8 cellular contexts compared by ENCODE assay signal in the genomic region with DNA sequence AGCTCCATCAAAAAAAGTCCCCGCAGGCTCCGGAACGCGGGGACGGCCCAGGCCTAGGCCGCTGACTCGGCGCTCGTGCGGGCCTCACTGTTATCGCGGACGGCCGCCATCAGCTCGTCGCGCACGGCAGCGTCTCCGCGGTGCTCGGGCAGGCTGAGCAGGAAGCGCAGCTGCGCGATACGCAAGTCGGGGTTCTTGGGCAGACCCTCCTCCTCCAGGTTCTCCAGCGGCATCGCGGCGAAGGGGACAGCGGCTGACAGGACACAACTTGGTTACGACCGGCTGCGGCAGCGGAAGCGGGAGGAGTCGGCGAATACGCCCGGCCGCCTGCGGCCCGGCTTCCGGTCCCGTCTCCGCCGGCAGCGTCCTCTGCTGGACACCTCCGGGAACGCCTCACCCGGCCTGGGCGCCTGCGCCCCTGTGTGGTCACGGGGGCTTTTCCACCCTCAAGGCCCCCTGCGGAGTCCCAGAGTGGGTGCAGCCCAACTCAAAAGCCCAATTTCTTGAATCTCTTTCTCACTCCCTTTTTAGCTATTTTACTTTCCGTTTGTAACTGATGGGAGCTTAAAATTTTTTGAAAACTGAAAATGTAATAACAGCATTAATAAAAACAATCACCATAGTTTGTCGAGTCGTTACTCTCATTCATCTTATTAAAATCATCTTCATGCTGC. TPM values are rescaled to one million over a fixed set of nuclear protein-coding genes. Genes with fewer than 3 reads are reported as not detected.
DNase-seq lines count a peak whose midpoint lies in the region; TF ChIP-seq lines count a peak whose summit lies in the region.

A gene (minus strand): TSS at position 308 of the 674 bp plus-strand sequence. CDS start 75 bp downstream, at position 233.

- peaks cover 4% of the 10 kb centered on the region; the same call in 1 of the 2 replicates for H4K20me1 ChIP-seq in OCI-LY3 (ENCODE audit: insufficient read depth, low read length)

- peaks cover 21% of the 10 kb centered on the region for H3K27me3 ChIP-seq in OCI-LY3 (ENCODE audit: low read depth, low read length)
- peaks cover 12% of the 10 kb centered on the region for H3K27me3 ChIP-seq in mononuclear cell (ENCODE audit: insufficient read depth, low read length)

- DNase-seq in Caki2 (ENCODE audit: low read depth) (peak; percentile 69), GM20000 (ENCODE audit: low spot score) (peak; percentile 87), HT-29 (ENCODE audit: low spot score) (peak; percentile 70), activated T-cell treated with anti-CD3 and anti-CD28 coated beads for 1 hour (ENCODE audit: low read depth) (peak; percentile 91), epithelial cell of esophagus (ENCODE audit: low read depth) (peak; percentile 87)
- peak; percentile 89 for DNase-seq in stimulated activated CD8-positive, alpha-beta memory T cell treated with anti-CD3 and anti-CD28 coated beads, Interleukin-4, amount 100 ng/mL, for 24 hours (ENCODE audit: low read depth)

- TF ChIP-seq CTCF in GM20000 (IDR thresholded peaks at IDR 0.05; ENCODE audit: extremely low read depth, missing control alignments) (peak; percentile 98), OCI-LY3 (IDR thresholded peaks at IDR 0.05; ENCODE audit: low read depth, low read length) (peak; percentile 99), epithelial cell of esophagus (IDR thresholded peaks at IDR 0.05; ENCODE audit: insufficient read depth, low read depth, low read length, missing control alignments) (peak; percentile 94)

- H3K4me1 ChIP-seq in OCI-LY3 (ENCODE audit: low read length) = peaks cover 16% of the 10 kb centered on the region
- peaks cover 31% of the 10 kb centered on the region for H3K4me1 ChIP-seq in mononuclear cell (ENCODE audit: insufficient read depth, low read length)

- H3K36me3 ChIP-seq in OCI-LY3 (replicated peaks; ENCODE audit: low read depth, low read length) = peaks cover 27% of the 10 kb centered on the region

- H3K4me3 ChIP-seq in OCI-LY3 (ENCODE audit: low read length) = peak within 1 kb of the TSS; percentile 93
- H3K4me3 ChIP-seq in epithelial cell of esophagus (ENCODE audit: low read length) = peak within 1 kb of the TSS; percentile 95
- H3K4me3 ChIP-seq in mononuclear cell (ENCODE audit: low read length) = peak within 1 kb of the TSS; percentile 93

- H3K79me2 ChIP-seq in OCI-LY3 (ENCODE audit: low read length) = peaks cover 32% of the 10 kb centered on the region

- H3K9me3 ChIP-seq in OCI-LY3 (ENCODE audit: insufficient read depth, low read length) (no peaks in the 10 kb centered on the region), mononuclear cell (ENCODE audit: low read depth, low read length) (no peaks in the 10 kb centered on the region)

- H3K9ac ChIP-seq in OCI-LY3 (ENCODE audit: low read length) = peak within 1 kb of the TSS; percentile 85

- peak within 1 kb of the TSS; percentile 100 for H2AFZ ChIP-seq in OCI-LY3 (ENCODE audit: low read depth, low read length)

- in situ Hi-C loops in Caki2 (cut with HindIII; ENCODE audit: low pct_unique_long_range_greater_than_20kb, low sequenced_read_pairs) = no loop called here

- peak within 1 kb of the TSS; percentile 94 for H3K4me2 ChIP-seq in OCI-LY3 (ENCODE audit: low read length)

- H3K27ac ChIP-seq in OCI-LY3 (ENCODE audit: low read length) = peak within 1 kb of the TSS; percentile 36

RNA-seq across cellular contexts. Expression of the gene that starts here (rescaled TPM):
- 40.6 and 49.6 TPM in 2 replicates for total RNA-seq in Caki2 (2014; rRNA removed; shearing (Covaris generic); ENCODE audit: low replicate concordance)
- 58.1 and 61.8 TPM in 2 replicates for total RNA-seq in HT-29 (2014; rRNA removed; shearing (Covaris generic))
- total RNA-seq in mononuclear cell = 115 TPM

Comparison
In these comparisons a context has a peak if more than half of its experiments do, and no peak if none do; other contexts are left out.
1. Peak in every context shown above with its lines: DNase-seq, H3K4me3 ChIP-seq and H3K27ac ChIP-seq.